ENCODE assay signal across 12 cellular contexts in the genomic region with DNA sequence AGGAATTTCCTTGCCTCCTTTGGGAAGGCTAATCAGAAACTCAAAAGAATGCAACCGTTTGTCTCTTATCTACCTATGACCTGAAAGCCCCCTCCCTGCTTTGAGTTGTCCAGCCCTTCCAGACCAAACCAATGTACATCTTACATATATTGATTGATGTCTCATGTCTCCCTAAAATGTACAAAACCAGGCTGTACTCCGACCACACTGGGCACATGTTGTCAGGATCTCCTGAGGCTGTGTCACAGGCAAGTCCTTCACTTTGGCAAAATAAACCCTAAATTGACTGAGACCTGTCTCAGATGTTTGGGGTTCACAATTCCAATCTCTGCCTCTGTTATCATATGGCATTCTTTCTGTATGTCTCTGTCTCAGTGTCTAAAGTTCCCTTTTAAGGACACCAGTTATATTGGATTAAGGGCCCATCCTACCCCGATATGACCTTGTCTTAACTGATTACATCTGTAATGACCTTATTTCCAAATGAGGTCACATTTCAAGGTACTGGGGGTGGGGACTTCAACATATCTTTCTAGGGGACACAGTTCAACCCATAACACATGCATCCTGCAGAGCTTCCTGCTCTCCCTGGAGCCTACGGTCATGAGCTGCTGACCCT.
DNase-seq lines count a peak whose midpoint lies in the region; ATAC-seq and TF ChIP-seq lines count a peak whose summit lies in the region.
"Had no signal": no experiment of that assay in that cellular context is flagged by ENCODE, and none has a peak within 500 bp of the region (broad histone marks: within the 10 kb centered on the region; RNA-seq: fewer than 3 reads in every experiment).

No MANE protein-coding gene starts in this region.

- no peak overlapping the region for H3K56ac ChIP-seq in IMR-90 (ENCODE audit: extremely low read depth, insufficient read depth, low read length)

- H4K91ac ChIP-seq in IMR-90 (ENCODE audit: insufficient read depth, low read depth, low read length): peak overlapping the region; percentile 54

- no peak overlapping the region for H2AK9ac ChIP-seq in IMR-90 (replicated peaks; ENCODE audit: low read depth, low read length, poor library complexity)

- H3K18ac ChIP-seq in IMR-90 (ENCODE audit: low read depth, low read length): peak overlapping the region; percentile 73

- peak overlapping the region; percentile 63; the same call in 1 of the 2 replicates for H2AK5ac ChIP-seq in IMR-90 (ENCODE audit: low read depth, low read length)

- H2AFZ ChIP-seq in IMR-90 (replicated peaks; ENCODE audit: low read length, poor library complexity): peak overlapping the region; percentile 72

- H4K8ac ChIP-seq in IMR-90 (ENCODE audit: low read depth in 2 of 2, low read length in 2 of 2): peak overlapping the region; percentile 11 to 53; a peak in 3 of 4 replicates

- peaks cover 0 to 4% (median 0%) of the 10 kb centered on the region in 8 donors for H3K9me3 Mint-ChIP-seq in CD4-positive, alpha-beta memory T cell
- peaks cover 7% of the 10 kb centered on the region for H3K9me3 Mint-ChIP-seq in activated naive CD8-positive, alpha-beta T cell treated with anti-CD3 and anti-CD28 coated beads for 36 hours
- peaks cover 0 to 8% (median 0%) of the 10 kb centered on the region in 11 donors for H3K9me3 Mint-ChIP-seq in naive thymus-derived CD4-positive, alpha-beta T cell
- peaks cover 3% of the 10 kb centered on the region for H3K9me3 Mint-ChIP-seq in glutamatergic neuron (ENCODE audit: unreplicated experiment)
- H3K9me3 Mint-ChIP-seq: nephron progenitor cell had no signal

- H3K27ac Mint-ChIP-seq in CD4-positive, alpha-beta memory T cell: peak overlapping the region in 6 of 7 donors; percentile 13 to 83 (median 69)
- peak overlapping the region; percentile 95 for H3K27ac Mint-ChIP-seq in activated naive CD8-positive, alpha-beta T cell treated with anti-CD3 and anti-CD28 coated beads for 36 hours
- peak overlapping the region in 4 of 9 donors; percentile 0 to 88 (median 75) for H3K27ac Mint-ChIP-seq in naive thymus-derived CD4-positive, alpha-beta T cell
- no peak overlapping the region for H3K27ac Mint-ChIP-seq in glutamatergic neuron (ENCODE audit: unreplicated experiment)
- H3K27ac Mint-ChIP-seq: nephron progenitor cell had no signal

- in situ Hi-C loops in IMR-90 (cut with MboI; ENCODE audit: low sequenced_read_pairs): no loop called here

- CTCF ChIA-PET in CD4-positive, alpha-beta memory T cell (lab: Charles Lee; ENCODE audit: partially characterized antibody): no interaction called here
- CTCF ChIA-PET in IMR-90 (lab: Yijun Ruan, JAX): no interaction called here
- CTCF ChIA-PET in naive thymus-derived CD4-positive, alpha-beta T cell (lab: Charles Lee): no interaction called here

- no peaks in the 10 kb centered on the region for H3K27me3 Mint-ChIP-seq in CD4-positive, alpha-beta memory T cell
- H3K27me3 Mint-ChIP-seq in activated naive CD8-positive, alpha-beta T cell treated with anti-CD3 and anti-CD28 coated beads for 36 hours: no peaks in the 10 kb centered on the region
- no peaks in the 10 kb centered on the region for H3K27me3 Mint-ChIP-seq in naive thymus-derived CD4-positive, alpha-beta T cell
- no peaks in the 10 kb centered on the region for H3K27me3 Mint-ChIP-seq in glutamatergic neuron (ENCODE audit: unreplicated experiment)

- H2BK15ac ChIP-seq in IMR-90 (ENCODE audit: low read depth, low read length): peak overlapping the region; percentile 55

- TF ChIP-seq POLR2A in IMR-90 (IDR thresholded peaks at IDR 0.05; ENCODE audit: low read depth, low read length) (no peak), spleen (IDR thresholded peaks at IDR 0.05) (no peak)

- no peaks in the 10 kb centered on the region for H3K27me3 ChIP-seq in CD4-positive, alpha-beta memory T cell (ENCODE audit: insufficient read depth, low read length)
- H3K27me3 ChIP-seq in IMR-90 (ENCODE audit: control insufficient read depth, insufficient read depth, low read length) (no peaks in the 10 kb centered on the region), spleen (replicated peaks in 1 of 7) (no peaks in the 10 kb centered on the region)
- H3K27me3 ChIP-seq in naive thymus-derived CD4-positive, alpha-beta T cell (ENCODE audit: control insufficient read depth in 2 of 2, insufficient read depth in 2 of 2, low read length in 2 of 2): no peaks in the 10 kb centered on the region

- no peak overlapping the region for H3K9ac ChIP-seq in IMR-90 (ENCODE audit: low read depth, low read length)

- peaks cover 87% of the 10 kb centered on the region for H3K4me1 ChIP-seq in CD4-positive, alpha-beta memory T cell (ENCODE audit: insufficient read depth, low read length)
- peaks cover 26% of the 10 kb centered on the region for H3K4me1 ChIP-seq in IMR-90 (ENCODE audit: control insufficient read depth, insufficient read depth, low read length)
- peaks cover 31 to 34% of the 10 kb centered on the region in 2 donors for H3K4me1 ChIP-seq in naive thymus-derived CD4-positive, alpha-beta T cell (ENCODE audit: control insufficient read depth in 2 of 2, insufficient read depth in 2 of 2, low read length in 2 of 2)
- H3K4me1 ChIP-seq in spleen: peaks cover 28 to 99% (median 72%) of the 10 kb centered on the region in 6 donors

- no peaks in the 10 kb centered on the region for H3K79me1 ChIP-seq in IMR-90 (ENCODE audit: low read depth in 1 of 2, low read length in 2 of 2)

- POLR2A ChIA-PET in CD4-positive, alpha-beta memory T cell (lab: Charles Lee; ENCODE audit: partially characterized antibody): interaction anchor here (0.8 to 1.0 kb wide), 2 partner anchors 10 to 15 kb away, joined by 5 read pairs; no protein-coding TSS in a partner anchor
- POLR2A ChIA-PET in IMR-90 (lab: Charles Lee; ENCODE audit: unreplicated experiment): no interaction called here
- POLR2A ChIA-PET in naive thymus-derived CD4-positive, alpha-beta T cell (lab: Charles Lee): no interaction called here

- H2BK5ac ChIP-seq in IMR-90 (ENCODE audit: low read depth, low read length, poor library complexity, severe bottlenecking): peak overlapping the region; percentile 68

- 80% methylated on average over 1 of the region's 4 CpGs; no CpG with 5 or more reads in 1 of the 2 experiments for WGBS in IMR-90 (ENCODE audit: extremely low coverage in 2 of 2, insufficient read length in 1 of 2), 2 experiments
- 60 to 71% (median 67%) methylated on average over 4 of the region's 4 CpGs for WGBS in spleen, 5 donors

- no peaks in the 10 kb centered on the region for H3K9me3 ChIP-seq in CD4-positive, alpha-beta memory T cell (ENCODE audit: control insufficient read depth in 1 of 2, low read length in 2 of 2)
- H3K9me3 ChIP-seq in IMR-90 (ENCODE audit: control insufficient read depth, insufficient read depth, low read length): no peaks in the 10 kb centered on the region
- H3K9me3 ChIP-seq in naive thymus-derived CD4-positive, alpha-beta T cell (ENCODE audit: control insufficient read depth in 2 of 3, low read length in 3 of 3): no peaks in the 10 kb centered on the region
- no peaks in the 10 kb centered on the region for H3K9me3 ChIP-seq in spleen
- H3K9me3 ChIP-seq: thoracic aorta had no signal

- no peak for ATAC-seq in IMR-90 (ENCODE audit: low read depth)
- no peak for ATAC-seq in naive thymus-derived CD4-positive, alpha-beta T cell
- ATAC-seq in GM21423 (IDR thresholded peaks at IDR 0.05; ENCODE audit: unreplicated experiment): no peak
- ATAC-seq in sciatic nerve: no peak

- peaks cover 41 to 63% (median 57%) of the 10 kb centered on the region in 4 donors for H3K4me1 Mint-ChIP-seq in CD4-positive, alpha-beta memory T cell
- peaks cover 94% of the 10 kb centered on the region for H3K4me1 Mint-ChIP-seq in activated naive CD8-positive, alpha-beta T cell treated with anti-CD3 and anti-CD28 coated beads for 36 hours
- peaks cover 35 to 78% (median 63%) of the 10 kb centered on the region in 7 donors for H3K4me1 Mint-ChIP-seq in naive thymus-derived CD4-positive, alpha-beta T cell
- peaks cover 13% of the 10 kb centered on the region for H3K4me1 Mint-ChIP-seq in glutamatergic neuron (ENCODE audit: low read depth, unreplicated experiment)

- DNase-seq in CD4-positive, alpha-beta memory T cell: no peak
- DNase-seq in IMR-90 (no peak), spleen (no peak), glutamatergic neuron (no peak), sciatic nerve (ENCODE audit: low spot score) (no peak)
- DNase-seq in activated naive CD8-positive, alpha-beta T cell treated with anti-CD3 and anti-CD28 coated beads for 36 hours: no peak
- no peak for DNase-seq in naive thymus-derived CD4-positive, alpha-beta T cell
- DNase-seq: NCI-H1092 treated with DMSO at 0.1 percent for 48 hours, NCI-H446, nephron progenitor cell had no signal

- no peaks in the 10 kb centered on the region for H3K36me3 Mint-ChIP-seq in CD4-positive, alpha-beta memory T cell
- peaks cover 30% of the 10 kb centered on the region for H3K36me3 Mint-ChIP-seq in activated naive CD8-positive, alpha-beta T cell treated with anti-CD3 and anti-CD28 coated beads for 36 hours
- peaks cover 0 to 21% (median 0%) of the 10 kb centered on the region in 5 donors for H3K36me3 Mint-ChIP-seq in naive thymus-derived CD4-positive, alpha-beta T cell
- H3K36me3 Mint-ChIP-seq in glutamatergic neuron (ENCODE audit: unreplicated experiment): peaks cover 4% of the 10 kb centered on the region

- no peaks in the 10 kb centered on the region for H3K36me3 ChIP-seq in CD4-positive, alpha-beta memory T cell (ENCODE audit: insufficient read depth, low read length)
- no peaks in the 10 kb centered on the region for H3K36me3 ChIP-seq in IMR-90 (ENCODE audit: control insufficient read depth, insufficient read depth, low read length)
- no peaks in the 10 kb centered on the region for H3K36me3 ChIP-seq in naive thymus-derived CD4-positive, alpha-beta T cell (ENCODE audit: control insufficient read depth in 2 of 3, insufficient read depth in 3 of 3, low read length in 3 of 3)
- no peaks in the 10 kb centered on the region for H3K36me3 ChIP-seq in spleen
- H3K36me3 ChIP-seq: thoracic aorta had no signal

- H3K27ac ChIP-seq in CD4-positive, alpha-beta memory T cell (ENCODE audit: low read depth, low read length): no peak overlapping the region
- H3K27ac ChIP-seq in IMR-90 (ENCODE audit: insufficient read depth, low read length) (no peak overlapping the region; the same call in 1 of the 2 replicates), spleen (peak overlapping the region in 2 of 8 donors; percentile 56 to 78)
- H3K27ac ChIP-seq in naive thymus-derived CD4-positive, alpha-beta T cell (ENCODE audit: low read depth, low read length): no peak overlapping the region
- H3K27ac ChIP-seq: thoracic aorta had no signal

- no peak overlapping the region for H3K4me3 ChIP-seq in CD4-positive, alpha-beta memory T cell (ENCODE audit: low read length in 2 of 2)
- no peak overlapping the region for H3K4me3 ChIP-seq in IMR-90 (ENCODE audit: insufficient read depth, low read depth, low read length)
- H3K4me3 ChIP-seq in naive thymus-derived CD4-positive, alpha-beta T cell (ENCODE audit: low read length): no peak overlapping the region
- H3K4me3 ChIP-seq in spleen: no peak overlapping the region
- H3K4me3 ChIP-seq: thoracic aorta had no signal

- no peak for TF ChIP-seq CTCF in IMR-90 (conservative IDR thresholded peaks at IDR 0.05; ENCODE audit: low read depth, low read length)
- no peak for TF ChIP-seq CTCF in spleen (IDR thresholded peaks at IDR 0.05 in 8 of 11, conservative IDR thresholded peaks at IDR 0.05 in 3 of 11)
- no peak for TF ChIP-seq CTCF in glutamatergic neuron (IDR thresholded peaks at IDR 0.05; ENCODE audit: partially characterized antibody, unreplicated experiment)

- H4K20me1 ChIP-seq in IMR-90 (ENCODE audit: insufficient read depth, low read length): no peaks in the 10 kb centered on the region

- peak overlapping the region; percentile 78 for H2BK120ac ChIP-seq in IMR-90 (ENCODE audit: low read depth, low read length)

- peak overlapping the region in 7 of 8 donors; percentile 15 to 71 (median 67) for H3K4me3 Mint-ChIP-seq in CD4-positive, alpha-beta memory T cell
- H3K4me3 Mint-ChIP-seq in activated naive CD8-positive, alpha-beta T cell treated with anti-CD3 and anti-CD28 coated beads for 36 hours: peak overlapping the region; percentile 26
- peak overlapping the region in 9 of 10 donors; percentile 10 to 71 (median 44) for H3K4me3 Mint-ChIP-seq in naive thymus-derived CD4-positive, alpha-beta T cell
- no peak overlapping the region for H3K4me3 Mint-ChIP-seq in glutamatergic neuron (ENCODE audit: unreplicated experiment)
- H3K4me3 Mint-ChIP-seq: nephron progenitor cell had no signal

- H3K4me2 ChIP-seq in IMR-90 (ENCODE audit: low read depth, low read length): peak overlapping the region; percentile 8; the same call in 1 of the 2 replicates

- H4K5ac ChIP-seq in IMR-90 (ENCODE audit: low read depth, low read length): peak overlapping the region; percentile 54; the same call in 1 of the 2 replicates

- H3K9me1 ChIP-seq in IMR-90 (ENCODE audit: insufficient read depth, low read length): peaks cover 19% of the 10 kb centered on the region

- intact Hi-C loops in CD4-positive, alpha-beta memory T cell (cut with micrococcal nuclease): loop anchor here (5.0 kb wide), 1 partner anchor 515 kb away; a partner anchor contains a TSS
- intact Hi-C loops in IMR-90 (cut with micrococcal nuclease) (no loop called here), spleen (cut with DNase I; ENCODE audit: low total_unique reads) (no loop called here), sciatic nerve (cut with DNase I) (no loop called here)
- intact Hi-C loops in naive thymus-derived CD4-positive, alpha-beta T cell (cut with micrococcal nuclease): loop anchor here (2.0 to 10.0 kb wide), 5 partner anchors 16 to 692 kb away; a partner anchor contains a TSS

- dilution Hi-C loops in IMR-90 (cut with HindIII; ENCODE audit: low sequenced_read_pairs, unreplicated experiment): no loop called here

- H3K4ac ChIP-seq in IMR-90 (ENCODE audit: low read depth, low read length): peak overlapping the region; percentile 94

- H3K23ac ChIP-seq in IMR-90 (ENCODE audit: low read depth, low read length): peak overlapping the region; percentile 47; the same call in 1 of the 2 replicates

- no TSS peak for BruUV-seq in IMR-90 (replicated peaks; lab: Mats Ljungman, UMichigan)

- peak overlapping the region; percentile 78 for H2BK20ac ChIP-seq in IMR-90 (ENCODE audit: low read depth, low read length)

- H3K14ac ChIP-seq in IMR-90 (replicated peaks; ENCODE audit: low read depth, low read length): peak overlapping the region; percentile 73

- TF ChIP-seq RAD21 in IMR-90 (IDR thresholded peaks at IDR 0.05; ENCODE audit: low read length): no peak

Comparison
In these comparisons a context has a peak if more than half of its experiments do, and no peak if none do; other contexts are left out.
1. intact Hi-C loops: an anchor here in CD4-positive, alpha-beta memory T cell (5.0 kb wide) and naive thymus-derived CD4-positive, alpha-beta T cell (2.0 to 10.0 kb wide); none called in IMR-90, spleen and sciatic nerve.